12 cellular contexts compared by ENCODE assay signal in the genomic region with DNA sequence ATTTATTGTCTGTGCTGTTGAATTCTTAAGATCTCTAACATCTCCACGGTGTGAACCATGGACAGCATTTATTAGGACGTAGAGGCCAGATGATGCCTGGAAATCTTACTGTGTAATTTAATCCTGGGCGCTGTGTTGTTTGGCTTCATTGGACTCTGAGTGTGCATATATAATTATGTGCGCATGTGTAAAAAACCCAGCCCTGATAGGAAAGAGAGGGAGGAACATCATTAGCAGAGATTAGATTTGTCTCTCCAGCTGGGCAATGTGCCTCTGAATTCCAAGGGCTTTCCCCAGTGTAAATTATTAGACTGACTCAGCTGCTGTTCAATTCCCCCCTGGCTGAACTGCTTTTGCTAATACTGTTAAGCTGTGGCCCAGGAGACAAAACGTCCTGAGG. TPM values are rescaled to one million over a fixed set of nuclear protein-coding genes. Genes with fewer than 3 reads are reported as not detected.
DNase-seq lines count a peak whose midpoint lies in the region; FAIRE-seq and TF ChIP-seq lines count a peak whose summit lies in the region.
"Had no signal": no experiment of that assay in that cellular context is flagged by ENCODE, and none has a peak within 500 bp of the region (broad histone marks: within the 10 kb centered on the region; RNA-seq: fewer than 3 reads in every experiment).

No MANE protein-coding gene starts in this region.

- H3T11ph ChIP-seq in H9 (ENCODE audit: low read length) = no peak overlapping the region

- 0 out of 2 replicates have a peak, but pooled peaks cover 2% of the 10 kb centered on the region for H3K79me2 ChIP-seq in H9 (ENCODE audit: insufficient read depth, low read length)

- H2BK15ac ChIP-seq in H9 (ENCODE audit: low read depth, low read length) = no peak overlapping the region

- no peaks in the 10 kb centered on the region for H4K20me1 ChIP-seq in H9 (ENCODE audit: control insufficient read depth, insufficient read depth, insufficient read length)

- no peak overlapping the region for H3K27ac Mint-ChIP-seq in H9
- H3K27ac Mint-ChIP-seq: activated naive CD4-positive, alpha-beta T cell treated with anti-CD3 and anti-CD28 coated beads, Interleukin-2, amount 50 U/mL, for 24 hours had no signal

- no peak overlapping the region for H2AFZ ChIP-seq in H9 (ENCODE audit: low read length)

- DNase-seq in MG63 (peak; percentile 49), NCI-H510A (lab: John Stamatoyannopoulos, UW) (peak; percentile 50), fibroblast of pulmonary artery (ENCODE audit: low read depth) (peak; percentile 41), retina (peak; percentile 48), CD1c-positive myeloid dendritic cell (ENCODE audit: extremely low spot score) (no peak), H9 (no peak), HTR-8/SVneo (ENCODE audit: insufficient read length, low spot score) (no peak)
- no peak for DNase-seq in activated CD4-positive, alpha-beta T cell treated with anti-CD3 and anti-CD28 coated beads, Interleukin-2, amount 50 U/mL, for 1 hour
- DNase-seq: activated CD4-positive, CD25-positive, alpha-beta regulatory T cell; mammary epithelial cell had no signal

- H3K23ac ChIP-seq in H9 (ENCODE audit: insufficient read length, low read depth, low read length) = no peak overlapping the region

- H3K4me2 ChIP-seq in H9 (ENCODE audit: insufficient read depth, insufficient read length, low read length) = no peak overlapping the region

- no peak overlapping the region for H4K8ac ChIP-seq in H9 (replicated peaks; ENCODE audit: insufficient read length, low read depth, low read length)

- TF ChIP-seq CTCF in fibroblast of pulmonary artery (IDR thresholded peaks at IDR 0.05; ENCODE audit: low read length, missing control alignments) (no peak), H9 (conservative IDR thresholded peaks at IDR 0.05) (no peak)

- H3K36me3 Mint-ChIP-seq in H9 (ENCODE audit: insufficient read depth in 1 of 3, low read depth in 3 of 3) = no peaks in the 10 kb centered on the region
- H3K36me3 Mint-ChIP-seq: activated naive CD4-positive, alpha-beta T cell treated with anti-CD3 and anti-CD28 coated beads, Interleukin-2, amount 50 U/mL, for 24 hours had no signal

- FAIRE-seq in HTR-8/SVneo (lab: Jason Lieb, UNC) = no peak
- FAIRE-seq: endometrium had no signal

- no peak overlapping the region for H2BK12ac ChIP-seq in H9 (ENCODE audit: insufficient read length, low read depth, low read length)

- no peak overlapping the region for H3K14ac ChIP-seq in H9 (ENCODE audit: insufficient read depth, low read length)

- H3K4ac ChIP-seq in H9 (ENCODE audit: low read depth, low read length) = no peak overlapping the region

- no peak overlapping the region for H2AK5ac ChIP-seq in H9 (ENCODE audit: insufficient read length, low read length)

- no peak overlapping the region for H4K5ac ChIP-seq in H9 (ENCODE audit: insufficient read length, low read depth, low read length)

- no peaks in the 10 kb centered on the region; the same call in 1 of the 2 replicates for H3K4me1 ChIP-seq in H9 (ENCODE audit: insufficient read depth, low read length)

- H3K79me1 ChIP-seq in H9 (ENCODE audit: insufficient read depth, low read depth, low read length, poor library complexity, severe bottlenecking) = no peaks in the 10 kb centered on the region

- H3K9ac ChIP-seq in H9 (ENCODE audit: extremely low read depth, insufficient read length, low read length) = no peak overlapping the region

- H4K91ac ChIP-seq in H9 (ENCODE audit: insufficient read length, low read depth, low read length) = no peak overlapping the region

- H3K56ac ChIP-seq in H9 (ENCODE audit: insufficient read length, low read depth, low read length) = no peak overlapping the region

- H3K4me3 Mint-ChIP-seq in H9 = no peak overlapping the region
- H3K4me3 Mint-ChIP-seq: activated naive CD4-positive, alpha-beta T cell treated with anti-CD3 and anti-CD28 coated beads, Interleukin-2, amount 50 U/mL, for 24 hours had no signal

- no peak overlapping the region for H3K27ac ChIP-seq in H9 (ENCODE audit: insufficient read length, low read depth, low read length)

- H3K9me3 Mint-ChIP-seq in H9 = no peaks in the 10 kb centered on the region
- H3K9me3 Mint-ChIP-seq: activated naive CD4-positive, alpha-beta T cell treated with anti-CD3 and anti-CD28 coated beads, Interleukin-2, amount 50 U/mL, for 24 hours had no signal

- no peak overlapping the region for H2BK120ac ChIP-seq in H9 (ENCODE audit: low read depth, low read length, poor library complexity, severe bottlenecking)

- WGBS in H9 (ENCODE audit: extremely low coverage, insufficient read length, low lambda C conversion rate) = no CpG with 5 or more reads among the region's 5 CpGs

- H3K18ac ChIP-seq in H9 (ENCODE audit: insufficient read length, low read depth, low read length) = no peak overlapping the region

- H2BK20ac ChIP-seq in H9 (ENCODE audit: low read depth, low read length, poor library complexity, severe bottlenecking) = no peak overlapping the region

- no peaks in the 10 kb centered on the region for H3K23me2 ChIP-seq in H9 (ENCODE audit: insufficient read length, low read depth, low read length, poor library complexity, severe bottlenecking)

- peaks cover 0 to 2% of the 10 kb centered on the region in 2 experiments; a peak in 1 of 4 replicates for H3K4me1 Mint-ChIP-seq in H9
- H3K4me1 Mint-ChIP-seq: activated naive CD4-positive, alpha-beta T cell treated with anti-CD3 and anti-CD28 coated beads, Interleukin-2, amount 50 U/mL, for 24 hours had no signal

- no peaks in the 10 kb centered on the region for H3K9me3 ChIP-seq in MG63
- H3K9me3 ChIP-seq in H9 (ENCODE audit: control insufficient read depth, low read depth, low read length) = no peaks in the 10 kb centered on the region

- H3K4me3 ChIP-seq in MG63 = no peak overlapping the region
- no peak overlapping the region for H3K4me3 ChIP-seq in fibroblast of pulmonary artery (replicated peaks; ENCODE audit: low read depth, low read length)

- H3K27me3 ChIP-seq in MG63 (no peaks in the 10 kb centered on the region; the same call in 1 of the 2 replicates), H9 (ENCODE audit: insufficient read depth, low read length) (no peaks in the 10 kb centered on the region)

- H2BK5ac ChIP-seq in H9 (ENCODE audit: insufficient read length, low read length) = no peak overlapping the region

- no peaks in the 10 kb centered on the region for H3K27me3 Mint-ChIP-seq in H9 (ENCODE audit: low read depth)

- no peaks in the 10 kb centered on the region for H3K36me3 ChIP-seq in MG63

RNA-seq across cellular contexts. Expression of gene MAP3K13, which starts 39.6 kb away (rescaled TPM):
- total RNA-seq in MG63 (2014; rRNA removed; shearing (Covaris generic); ENCODE audit: low replicate concordance) = 10.5 and 15.1 TPM in 2 replicates
- 9.5 and 10.6 TPM in 2 replicates for total RNA-seq in H9 (2021)

Comparison
In these comparisons a context has a peak if more than half of its experiments do, and no peak if none do; other contexts are left out.
1. DNase-seq: peak in MG63 (single experiment), NCI-H510A (single experiment), fibroblast of pulmonary artery (single experiment) and retina (single experiment); none in CD1c-positive myeloid dendritic cell (single experiment), H9 (single experiment), HTR-8/SVneo (single experiment) and activated CD4-positive, alpha-beta T cell treated with anti-CD3 and anti-CD28 coated beads, Interleukin-2, amount 50 U/mL, for 1 hour (single experiment).